1 cellular context compared by ENCODE assay signal in genomic region chr1:179591592-179592580, GRCh38.
TF ChIP-seq lines count a peak whose summit lies in the region.

TSS of gene TDRD5 (plus strand) at chr1:179591832. CDS start at chr1:179592616, 784 bp downstream.

TF ChIP-seq in K562, 482 proteins besides CTCF, POLR2A, EP300 and RAD21 (continued from another document):
- TF ChIP-seq MGA (IDR thresholded peaks at IDR 0.05) (peak; percentile 58; the same call in 1 of the 2 replicates), HIVEP1 (CRISPR knock-in tag; IDR thresholded peaks at IDR 0.05) (no peak), CHD4 (IDR thresholded peaks at IDR 0.05; ENCODE audit: insufficient read depth, insufficient replicate concordance, low read depth, low read length, poor library complexity, severe bottlenecking) (no peak), ZNF696 (CRISPR knock-in tag; conservative IDR thresholded peaks at IDR 0.05) (no peak), ZNF407 (IDR thresholded peaks at IDR 0.05; ENCODE audit: low read depth) (no peak), ZNF224 (CRISPR knock-in tag; IDR thresholded peaks at IDR 0.05) (no peak), L3MBTL2 (IDR thresholded peaks at IDR 0.05) (peak; percentile 83), CREB3L1 (IDR thresholded peaks at IDR 0.05; ENCODE audit: borderline replicate concordance, low read depth) (no peak), KLF6 (CRISPR knock-in tag; IDR thresholded peaks at IDR 0.05; ENCODE audit: borderline replicate concordance) (no peak), NRF1 (conservative IDR thresholded peaks at IDR 0.05 in 1 of 2, IDR thresholded peaks at IDR 0.05 in 1 of 2) (peak; percentile 87 to 89), CREB3 (tag; conservative IDR thresholded peaks at IDR 0.05; ENCODE audit: low read depth) (no peak), E2F6 (IDR thresholded peaks at IDR 0.05; ENCODE audit: borderline replicate concordance in 1 of 2, extremely low read depth in 1 of 2, insufficient read depth in 1 of 2, insufficient read length in 1 of 2, low read depth in 1 of 2, low read length in 1 of 2, poor library complexity in 1 of 2, severe bottlenecking in 1 of 2) (peak; percentile 30 to 78)
TF ChIP-seq in K562: peak in this region for 5.
